ENCODE assay signal across 23 cellular contexts in the genomic region with DNA sequence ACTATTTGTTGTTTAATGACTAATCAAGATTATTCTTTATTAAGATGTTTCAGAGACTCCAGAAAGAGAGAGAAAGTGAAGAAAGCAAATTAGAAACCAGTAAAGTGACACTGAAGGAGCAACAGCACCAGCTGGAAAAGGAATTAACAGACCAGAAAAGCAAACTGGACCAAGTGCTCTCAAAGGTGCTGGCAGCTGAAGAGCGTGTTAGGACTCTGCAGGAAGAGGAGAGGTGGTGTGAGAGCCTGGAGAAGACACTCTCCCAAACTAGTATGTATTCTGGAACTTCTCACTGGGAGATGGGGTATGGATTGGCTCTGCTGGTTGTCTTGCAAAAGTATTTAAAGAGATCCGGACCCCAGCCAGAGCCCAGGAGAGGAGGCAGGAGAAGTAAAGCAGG. TPM values are rescaled to one million over a fixed set of nuclear protein-coding genes. Genes with fewer than 3 reads are reported as not detected.
DNase-seq lines count a peak whose midpoint lies in the region; ATAC-seq and TF ChIP-seq lines count a peak whose summit lies in the region.
"Had no signal": no experiment of that assay in that cellular context is flagged by ENCODE, and none has a peak within 500 bp of the region (broad histone marks: within the 10 kb centered on the region; RNA-seq: fewer than 3 reads in every experiment).

No MANE protein-coding gene starts in this region.

- POLR2A ChIA-PET in activated CD4-positive, alpha-beta T cell treated with anti-CD3 and anti-CD28 coated beads for 36 hours (lab: Charles Lee) = no interaction called here
- POLR2A ChIA-PET in CD8-positive, alpha-beta T cell (lab: Charles Lee) = interaction anchor here (2.3 kb wide), 1 partner anchor 47 kb away, joined by 10 read pairs; no protein-coding TSS in a partner anchor

- no peaks in the 10 kb centered on the region for H3K27me3 ChIP-seq in CD8-positive, alpha-beta T cell (ENCODE audit: insufficient read depth, low read length)
- H3K27me3 ChIP-seq: BE2C, SJSA1, upper lobe of left lung had no signal

- DNase-seq in activated CD4-positive, alpha-beta T cell treated with anti-CD3 and anti-CD28 coated beads for 36 hours = no peak
- no peak for DNase-seq in activated CD4-positive, alpha-beta T cell treated with anti-CD3 and anti-CD28 coated beads, Interleukin-2, amount 50 U/mL, for 48 hours
- DNase-seq in CD8-positive, alpha-beta T cell = no peak
- DNase-seq in natural killer cell (no peak), lower leg skin (ENCODE audit: low spot score in 2 of 2) (no peak), GF-D8 (lab: John Stamatoyannopoulos, UW) (no peak)
- DNase-seq: activated CD4-positive, alpha-beta T cell treated with anti-CD3 and anti-CD28 coated beads, Interleukin-2, amount 50 U/mL, for 4 hours; BE2C; H7; kidney glomerular epithelial cell; NCI-H1105 treated with DMSO at 0.1 percent for 48 hours; NCI-H2081; stimulated activated CD4-positive, alpha-beta T cell treated with anti-CD3 and anti-CD28 coated beads, Interleukin-4, amount 100 ng/mL, for 4 hours; upper lobe of left lung had no signal

- no peaks in the 10 kb centered on the region for H3K9me3 ChIP-seq in CD8-positive, alpha-beta T cell (ENCODE audit: low read length)
- H3K9me3 ChIP-seq: A549, BE2C, SJSA1, upper lobe of left lung had no signal

- peak overlapping the region; percentile 65 for H3K27ac Mint-ChIP-seq in activated CD4-positive, alpha-beta T cell treated with anti-CD3 and anti-CD28 coated beads for 36 hours
- H3K27ac Mint-ChIP-seq in CD8-positive, alpha-beta T cell = peak overlapping the region; percentile 83
- H3K27ac Mint-ChIP-seq in activated T-helper 17 cell treated with anti-CD3 and anti-CD28 coated beads, Interleukin-2, amount 50 U/mL, for 72 hours = peak overlapping the region; percentile 61
- peak overlapping the region; percentile 30 to 49 for H3K27ac Mint-ChIP-seq in natural killer cell
- H3K27ac Mint-ChIP-seq: dendritic cell treated with granulocyte-macrophage colony-stimulating factor and Interleukin-4, amounts not matched to agents 40 ng/mL and 50 ng/mL, for 4 days; memory B cell; T-helper 1 cell treated with Interleukin-12 subunit alpha and Interleukin-12 subunit beta and Interleukin-4 antibody, amounts not matched to agents 30 μg/mL and 1 μg/mL, for 36 hours had no signal

- ATAC-seq in activated CD4-positive, alpha-beta T cell treated with anti-CD3 and anti-CD28 coated beads for 36 hours = no peak
- no peak for ATAC-seq in CD8-positive, alpha-beta T cell
- no peak for ATAC-seq in activated T-helper 17 cell treated with anti-CD3 and anti-CD28 coated beads, Interleukin-2, amount 50 U/mL, for 72 hours (replicated peaks)
- ATAC-seq in natural killer cell = no peak
- ATAC-seq in HG02852 (IDR thresholded peaks at IDR 0.05; ENCODE audit: unreplicated experiment) = no peak
- ATAC-seq: A549 had no signal

- H3K27ac ChIP-seq in CD8-positive, alpha-beta T cell (ENCODE audit: low read depth, low read length) = no peak overlapping the region
- H3K27ac ChIP-seq: A549, SJSA1, VCaP had no signal

- H3K4me1 Mint-ChIP-seq in activated CD4-positive, alpha-beta T cell treated with anti-CD3 and anti-CD28 coated beads for 36 hours = peaks cover 19% of the 10 kb centered on the region
- H3K4me1 Mint-ChIP-seq in CD8-positive, alpha-beta T cell (ENCODE audit: low read depth) = peaks cover 23% of the 10 kb centered on the region
- H3K4me1 Mint-ChIP-seq in activated T-helper 17 cell treated with anti-CD3 and anti-CD28 coated beads, Interleukin-2, amount 50 U/mL, for 72 hours = peaks cover 9% of the 10 kb centered on the region
- peaks cover 5 to 19% of the 10 kb centered on the region in 2 donors for H3K4me1 Mint-ChIP-seq in natural killer cell
- H3K4me1 Mint-ChIP-seq: memory B cell had no signal

- no peaks in the 10 kb centered on the region for H3K9me3 Mint-ChIP-seq in activated CD4-positive, alpha-beta T cell treated with anti-CD3 and anti-CD28 coated beads for 36 hours (ENCODE audit: low read depth)
- no peaks in the 10 kb centered on the region for H3K9me3 Mint-ChIP-seq in CD8-positive, alpha-beta T cell
- no peaks in the 10 kb centered on the region for H3K9me3 Mint-ChIP-seq in activated T-helper 17 cell treated with anti-CD3 and anti-CD28 coated beads, Interleukin-2, amount 50 U/mL, for 72 hours
- H3K9me3 Mint-ChIP-seq in natural killer cell = no peaks in the 10 kb centered on the region
- H3K9me3 Mint-ChIP-seq: dendritic cell treated with granulocyte-macrophage colony-stimulating factor and Interleukin-4, amounts not matched to agents 40 ng/mL and 50 ng/mL, for 4 days; IgD-negative memory B cell; memory B cell; T-helper 1 cell treated with Interleukin-12 subunit alpha and Interleukin-12 subunit beta and Interleukin-4 antibody, amounts not matched to agents 30 μg/mL and 1 μg/mL, for 36 hours had no signal

- H3K27me3 Mint-ChIP-seq in activated CD4-positive, alpha-beta T cell treated with anti-CD3 and anti-CD28 coated beads for 36 hours = no peaks in the 10 kb centered on the region
- no peaks in the 10 kb centered on the region for H3K27me3 Mint-ChIP-seq in CD8-positive, alpha-beta T cell (ENCODE audit: low read depth)
- no peaks in the 10 kb centered on the region for H3K27me3 Mint-ChIP-seq in activated T-helper 17 cell treated with anti-CD3 and anti-CD28 coated beads, Interleukin-2, amount 50 U/mL, for 72 hours
- no peaks in the 10 kb centered on the region for H3K27me3 Mint-ChIP-seq in natural killer cell (ENCODE audit: low read depth in 2 of 2)
- H3K27me3 Mint-ChIP-seq: dendritic cell treated with granulocyte-macrophage colony-stimulating factor and Interleukin-4, amounts not matched to agents 40 ng/mL and 50 ng/mL, for 4 days; IgD-negative memory B cell; memory B cell had no signal

- 89 to 93% methylated on average over 2 of the region's 2 CpGs for WGBS in lower leg skin, 2 donors

- H3K36me3 ChIP-seq in CD8-positive, alpha-beta T cell (ENCODE audit: insufficient read depth, low read length) = peaks cover 50% of the 10 kb centered on the region

- no peak for TF ChIP-seq CTCF in CD8-positive, alpha-beta T cell (IDR thresholded peaks at IDR 0.05)
- TF ChIP-seq CTCF in natural killer cell (IDR thresholded peaks at IDR 0.05) (no peak), lower leg skin (IDR thresholded peaks at IDR 0.05) (no peak)

- no peak overlapping the region for H3K4me3 Mint-ChIP-seq in activated CD4-positive, alpha-beta T cell treated with anti-CD3 and anti-CD28 coated beads for 36 hours
- no peak overlapping the region for H3K4me3 Mint-ChIP-seq in CD8-positive, alpha-beta T cell
- H3K4me3 Mint-ChIP-seq in activated T-helper 17 cell treated with anti-CD3 and anti-CD28 coated beads, Interleukin-2, amount 50 U/mL, for 72 hours = no peak overlapping the region
- no peak overlapping the region for H3K4me3 Mint-ChIP-seq in natural killer cell
- H3K4me3 Mint-ChIP-seq: dendritic cell treated with granulocyte-macrophage colony-stimulating factor and Interleukin-4, amounts not matched to agents 40 ng/mL and 50 ng/mL, for 4 days; IgD-negative memory B cell; memory B cell; T-helper 1 cell treated with Interleukin-12 subunit alpha and Interleukin-12 subunit beta and Interleukin-4 antibody, amounts not matched to agents 30 μg/mL and 1 μg/mL, for 36 hours had no signal

- intact Hi-C loops in activated CD4-positive, alpha-beta T cell treated with anti-CD3 and anti-CD28 coated beads for 36 hours (cut with DNase I, micrococcal nuclease) = no loop called here
- intact Hi-C loops in CD8-positive, alpha-beta T cell (cut with DNase I, micrococcal nuclease) = loop anchor here (5.0 to 10.0 kb wide), 4 partner anchors 34 to 383 kb away; partner anchors contain the start of gene RAB14 (in 1 of the 2)
- intact Hi-C loops in natural killer cell (cut with micrococcal nuclease) (no loop called here), lower leg skin (cut with DNase I; ENCODE audit: low total_unique reads) (no loop called here)

- H3K36me3 Mint-ChIP-seq in activated CD4-positive, alpha-beta T cell treated with anti-CD3 and anti-CD28 coated beads for 36 hours (ENCODE audit: low read depth) = peaks cover 61% of the 10 kb centered on the region
- H3K36me3 Mint-ChIP-seq in CD8-positive, alpha-beta T cell = peaks cover 89% of the 10 kb centered on the region
- H3K36me3 Mint-ChIP-seq in activated T-helper 17 cell treated with anti-CD3 and anti-CD28 coated beads, Interleukin-2, amount 50 U/mL, for 72 hours (ENCODE audit: low read depth) = peaks cover 98% of the 10 kb centered on the region
- H3K36me3 Mint-ChIP-seq in natural killer cell = peaks cover 16% of the 10 kb centered on the region

- H3K4me1 ChIP-seq in CD8-positive, alpha-beta T cell (ENCODE audit: insufficient read depth, low read length) = peaks cover 20% of the 10 kb centered on the region
- H3K4me1 ChIP-seq: A549, BE2C, SJSA1 had no signal

- TF ChIP-seq POLR2A in lower leg skin (IDR thresholded peaks at IDR 0.05) = no peak

- CTCF ChIA-PET in activated CD4-positive, alpha-beta T cell treated with anti-CD3 and anti-CD28 coated beads for 36 hours (lab: Charles Lee) = interaction anchor here (0.7 to 2.9 kb wide), 3 partner anchors 47 to 88 kb away, joined by 3 to 8 read pairs (median 3); no protein-coding TSS in a partner anchor
- CTCF ChIA-PET in CD8-positive, alpha-beta T cell (lab: Charles Lee) = interaction anchor here (0.7 to 1.9 kb wide), 4 partner anchors 9 to 46 kb away, joined by 3 to 12 read pairs (median 3); no protein-coding TSS in a partner anchor

- H3K4me3 ChIP-seq in CD8-positive, alpha-beta T cell (ENCODE audit: low read depth, low read length) = no peak overlapping the region
- H3K4me3 ChIP-seq in lower leg skin (ENCODE audit: low read depth, poor library complexity, severe bottlenecking) = no peak overlapping the region
- H3K4me3 ChIP-seq: A549, SJSA1, upper lobe of left lung had no signal

RNA-seq across cellular contexts. Expression of gene RAB14, which starts 33.6 kb away (rescaled TPM):
- 10 to 100 TPM; 52.3 to 54.7 TPM for total RNA-seq in activated CD4-positive, alpha-beta T cell treated with anti-CD3 and anti-CD28 coated beads for 36 hours
- total RNA-seq in CD8-positive, alpha-beta T cell = 10 to 100 TPM; 58.8 to 60.4 TPM
- total RNA-seq in activated T-helper 17 cell treated with anti-CD3 and anti-CD28 coated beads, Interleukin-2, amount 50 U/mL, for 72 hours = 10 to 100 TPM; 45.4 to 66.4 TPM
- total RNA-seq in natural killer cell (10 to 100 TPM; 46.2 to 67.6 (median 57.3) TPM), lower leg skin (10 to 100 TPM; 43.9 to 50.8 (median 49.6) TPM)

Comparison
In these comparisons a context has a peak if more than half of its experiments do, and no peak if none do; other contexts are left out.
1. intact Hi-C loops: an anchor here in CD8-positive, alpha-beta T cell (5.0 to 10.0 kb wide); none called in activated CD4-positive, alpha-beta T cell treated with anti-CD3 and anti-CD28 coated beads for 36 hours, natural killer cell and lower leg skin.